26 cellular contexts compared by ENCODE assay signal in the genomic region with DNA sequence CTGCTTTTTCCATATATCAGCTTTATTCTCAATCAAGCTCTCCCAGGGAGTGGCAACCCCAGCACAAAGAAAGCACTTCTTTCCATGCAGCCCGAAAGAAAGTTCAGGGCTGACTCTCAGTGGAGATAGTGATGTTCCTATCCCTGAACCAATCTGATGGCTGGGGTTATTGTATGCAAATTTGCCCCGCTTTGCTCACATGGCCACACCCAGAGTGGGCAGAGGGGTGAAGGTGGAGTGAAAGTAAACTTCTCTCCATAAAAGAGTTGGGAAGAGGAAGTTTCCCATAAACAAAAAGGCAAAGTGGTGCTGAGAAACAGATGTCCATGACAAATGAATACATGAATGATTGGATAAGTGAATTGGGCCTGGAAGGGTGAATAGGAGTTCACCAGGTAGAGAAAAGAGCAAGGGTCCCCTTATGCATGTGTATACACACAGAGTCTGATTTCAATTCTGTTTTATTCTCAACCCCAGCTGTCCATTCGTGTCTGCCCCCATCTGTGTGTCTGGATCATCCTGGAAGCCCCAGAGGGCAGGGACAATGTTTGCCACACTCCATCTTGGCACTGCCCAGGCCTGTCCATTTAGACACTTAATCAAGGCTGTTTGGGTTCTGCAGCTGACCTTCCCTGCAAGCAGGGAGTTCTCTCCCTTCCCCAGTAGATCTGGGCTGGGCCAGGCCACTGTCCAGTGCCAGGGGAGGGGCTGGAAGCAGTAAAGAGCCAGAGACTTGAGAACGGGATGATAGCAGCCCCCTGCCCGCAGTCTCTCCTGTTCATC. TPM values are rescaled to one million over a fixed set of nuclear protein-coding genes. Genes with fewer than 3 reads are reported as not detected.
"Had no signal": no experiment of that assay in that cellular context is flagged by ENCODE, and none has a peak within 500 bp of the region (broad histone marks: within the 10 kb centered on the region; RNA-seq: fewer than 3 reads in every experiment).

No MANE protein-coding gene starts in this region.

- H3K4me3 ChIP-seq: adrenal gland, SJSA1 had no signal

- H3K4me1 ChIP-seq: adrenal gland, SJSA1 had no signal

- DNase-seq: activated CD4-positive, alpha-beta memory T cell treated with anti-CD3 and anti-CD28 coated beads, Interleukin-2, amount 10 ng/mL, durations not matched to agents 7 days and 5 days; activated CD4-positive, alpha-beta T cell treated with anti-CD3 and anti-CD28 coated beads for 36 hours; activated CD4-positive, alpha-beta T cell treated with anti-CD3 and anti-CD28 coated beads, Interleukin-2, amount 50 U/mL, for 1 hour; activated gamma-delta T cell treated with Interleukin-2 at 50 U/mL for 16 hours; activated naive CD4-positive, alpha-beta T cell treated with anti-CD3 and anti-CD28 coated beads, Interleukin-2, amount 50 U/mL, for 16 hours; activated naive CD8-positive, alpha-beta T cell treated with anti-CD3 and anti-CD28 coated beads, Interleukin-2, amount 10 ng/mL, durations not matched to agents 7 days and 5 days; activated T-cell treated with anti-CD3 and anti-CD28 coated beads for 4 hours; activated T-cell treated with anti-CD3 and anti-CD28 coated beads, Interleukin-2, amount 50 U/mL, for 48 hours; adrenal gland; anterior cingulate cortex; cerebellar nuclear complex; NCI-H1048; NCI-H146; NCI-H187 treated with DMSO at 0.1 percent for 48 hours; NCI-H2081 treated with DMSO at 0.1 percent for 48 hours; NCI-H446; NCI-H524; PC-3; SHP77; T-helper 17 cell; T1000; WERI-Rb-1 had no signal

- H3K27ac Mint-ChIP-seq: activated CD4-positive, alpha-beta memory T cell treated with anti-CD3 and anti-CD28 coated beads, Interleukin-2, amount 10 ng/mL, durations not matched to agents 7 days and 5 days; activated CD4-positive, alpha-beta T cell treated with anti-CD3 and anti-CD28 coated beads for 36 hours; activated naive CD8-positive, alpha-beta T cell treated with anti-CD3 and anti-CD28 coated beads, Interleukin-2, amount 10 ng/mL, durations not matched to agents 7 days and 5 days; activated T-helper 2 cell treated with anti-CD3 and anti-CD28 coated beads, Interferon-gamma antibody, Interleukin-2, Interleukin-4, amounts not matched to agents 10 μg/mL and 5 μg/mL and 100 μg/mL, durations not matched to agents 14 hours and 24 hours and 36 hours; T-helper 17 cell had no signal

- H3K9me3 ChIP-seq: adrenal gland had no signal

- H3K4me1 Mint-ChIP-seq: activated CD4-positive, alpha-beta memory T cell treated with anti-CD3 and anti-CD28 coated beads, Interleukin-2, amount 10 ng/mL, durations not matched to agents 7 days and 5 days; activated CD4-positive, alpha-beta T cell treated with anti-CD3 and anti-CD28 coated beads for 36 hours; activated naive CD8-positive, alpha-beta T cell treated with anti-CD3 and anti-CD28 coated beads, Interleukin-2, amount 10 ng/mL, durations not matched to agents 7 days and 5 days had no signal

- FAIRE-seq: RCC 7860 had no signal

- H3K36me3 ChIP-seq: adrenal gland, SJSA1, WERI-Rb-1 had no signal

- H3K27ac ChIP-seq: adrenal gland, SJSA1, WERI-Rb-1 had no signal

- H3K4me3 Mint-ChIP-seq: activated CD4-positive, alpha-beta memory T cell treated with anti-CD3 and anti-CD28 coated beads, Interleukin-2, amount 10 ng/mL, durations not matched to agents 7 days and 5 days; activated CD4-positive, alpha-beta T cell treated with anti-CD3 and anti-CD28 coated beads for 36 hours; activated naive CD8-positive, alpha-beta T cell treated with anti-CD3 and anti-CD28 coated beads, Interleukin-2, amount 10 ng/mL, durations not matched to agents 7 days and 5 days; T-helper 17 cell had no signal

- ATAC-seq: activated CD4-positive, alpha-beta T cell treated with anti-CD3 and anti-CD28 coated beads for 36 hours; PC-3; T-helper 17 cell had no signal

- H3K36me3 Mint-ChIP-seq: activated naive CD8-positive, alpha-beta T cell treated with anti-CD3 and anti-CD28 coated beads, Interleukin-2, amount 10 ng/mL, durations not matched to agents 7 days and 5 days had no signal

RNA-seq across cellular contexts. Expression of a gene that starts 14.1 kb away (rescaled TPM):
- total RNA-seq: activated CD8-positive, alpha-beta memory T cell treated with anti-CD3 and anti-CD28 coated beads for 36 hours; PC-3 had no signal
